Comparison of ENCODE assay signal across 24 cellular contexts in the genomic region with DNA sequence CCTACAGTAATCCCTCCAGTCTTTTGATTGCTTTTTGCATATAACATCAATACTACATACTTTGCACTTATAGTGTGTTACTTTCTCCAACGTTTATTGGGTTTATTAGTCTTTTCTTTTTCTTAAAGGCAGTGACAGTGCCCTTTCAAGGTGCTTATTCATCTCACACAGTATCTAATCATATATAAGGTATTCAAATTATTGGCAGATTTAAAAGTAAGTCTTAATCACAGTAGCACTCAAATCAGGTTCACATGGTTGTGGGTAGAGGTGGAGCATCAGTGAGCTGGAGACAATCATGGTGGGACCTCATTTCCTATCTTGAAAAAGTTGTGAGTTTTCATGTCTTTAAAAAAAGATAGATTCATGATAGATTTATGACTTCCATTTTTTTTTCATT.
"Had no signal": no experiment of that assay in that cellular context is flagged by ENCODE, and none has a peak within 500 bp of the region (broad histone marks: within the 10 kb centered on the region; RNA-seq: fewer than 3 reads in every experiment).

No MANE protein-coding gene starts in this region.

- H3K27ac ChIP-seq: coronary artery, dorsolateral prefrontal cortex, epithelial cell of prostate, esophagus squamous epithelium, gastrocnemius medialis, heart right ventricle, lower lobe of right lung had no signal

- H3K4me3 ChIP-seq: coronary artery, dorsolateral prefrontal cortex, esophagus squamous epithelium, gastrocnemius medialis, heart right ventricle, lower lobe of right lung had no signal

- H3K9me3 ChIP-seq: gastrocnemius medialis, lower lobe of right lung had no signal

- DNase-seq: dermis blood vessel endothelial cell; dorsolateral prefrontal cortex; effector CD4-positive, alpha-beta T cell; effector memory CD4-positive, alpha-beta T cell; erythroblast; esophagus squamous epithelium; foreskin melanocyte; gastrocnemius medialis; glutamatergic neuron; head of caudate nucleus; heart right ventricle; hippocampal formation; kidney; kidney glomerular epithelial cell; left colon; left ventricle myocardium superior; lower lobe of right lung; mesendoderm; midbrain; naive thymus-derived CD4-positive, alpha-beta T cell had no signal

- H3K4me1 ChIP-seq: esophagus squamous epithelium, gastrocnemius medialis, heart right ventricle, lower lobe of right lung had no signal

- H3K27me3 ChIP-seq: dorsolateral prefrontal cortex, esophagus squamous epithelium, gastrocnemius medialis, heart right ventricle had no signal

- ATAC-seq: esophagus mucosa; gastrocnemius medialis; heart right ventricle; left colon; left lobe of liver; left ventricle myocardium superior; lower lobe of right lung; naive thymus-derived CD4-positive, alpha-beta T cell had no signal

- H3K36me3 ChIP-seq: esophagus squamous epithelium, gastrocnemius medialis, heart right ventricle, lower lobe of right lung had no signal
